Comparison of ENCODE assay signal across 10 cellular contexts in the genomic region with DNA sequence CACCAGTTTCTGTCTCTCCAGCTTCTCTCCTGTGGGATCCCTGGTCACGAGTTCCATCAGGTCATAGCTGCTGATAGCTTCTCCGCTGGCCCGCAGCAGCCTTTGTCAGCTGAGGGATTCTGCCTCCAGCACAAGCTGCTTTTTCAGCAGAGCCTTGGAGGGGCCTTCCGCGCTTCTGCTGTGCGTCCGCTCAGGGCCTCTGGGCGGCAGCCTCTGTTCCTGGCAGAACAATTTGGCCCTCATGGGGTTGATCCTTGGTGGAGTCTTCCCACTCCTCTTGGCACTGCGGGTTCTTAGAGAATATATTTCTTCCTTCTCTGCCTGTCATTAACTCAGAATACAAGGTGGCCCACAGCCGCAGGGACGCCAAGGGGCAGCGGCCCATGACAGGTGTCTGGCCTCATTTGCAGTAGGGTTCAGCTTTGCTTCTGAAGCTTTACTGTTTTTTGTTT.
DNase-seq lines count a peak whose midpoint lies in the region; ATAC-seq and TF ChIP-seq lines count a peak whose summit lies in the region.
"Had no signal": no experiment of that assay in that cellular context is flagged by ENCODE, and none has a peak within 500 bp of the region (broad histone marks: within the 10 kb centered on the region; RNA-seq: fewer than 3 reads in every experiment).

No MANE protein-coding gene starts in this region.

- ATAC-seq in gastroesophageal sphincter: peak; percentile 48
- ATAC-seq in omental fat pad (ENCODE audit: low FRiP score): no peak
- ATAC-seq in HG02759 (IDR thresholded peaks at IDR 0.05; ENCODE audit: unreplicated experiment): no peak

- POLR2A ChIA-PET in A673 (lab: Charles Lee; ENCODE audit: low non-redundant PET) (no interaction called here), RWPE1 (lab: Yijun Ruan, JAX; ENCODE audit: low non-redundant PET) (no interaction called here)

- intact Hi-C loops in A673 (cut with micrococcal nuclease; ENCODE audit: unreplicated experiment): loop anchor here (10.0 kb wide), 1 partner anchor 1379 kb away; no protein-coding TSS in a partner anchor

- H3K4me1 ChIP-seq in A673 (ENCODE audit: insufficient read depth, low read length, poor library complexity, severe bottlenecking): peaks cover 29% of the 10 kb centered on the region
- H3K4me1 ChIP-seq in gastroesophageal sphincter: peaks cover 2 to 52% (median 15%) of the 10 kb centered on the region in 3 donors

- peak; percentile 49 for DNase-seq in A673 (ENCODE audit: low spot score)
- DNase-seq in RWPE1 (ENCODE audit: low spot score): no peak
- DNase-seq in omental fat pad (ENCODE audit: low spot score): peak; percentile 22
- no peak for DNase-seq in SIG-M5 (lab: John Stamatoyannopoulos, UW)
- DNase-seq in NCI-H446 treated with DMSO at 0.1 percent for 48 hours (lab: John Stamatoyannopoulos, UW): no peak
- no peak for DNase-seq in T1000 (lab: John Stamatoyannopoulos, UW)
- DNase-seq: Calu3, left colon had no signal

- CTCF ChIA-PET in A673 (lab: Charles Lee) (interaction anchor here (0.5 to 0.8 kb wide), 3 partner anchors 61 to 118 kb away, joined by 3 to 5 read pairs (median 3); no protein-coding TSS in a partner anchor), RWPE1 (lab: Yijun Ruan, JAX) (interaction anchor here (0.6 kb wide), 1 partner anchor 79 kb away, joined by 3 read pairs; no protein-coding TSS in a partner anchor)

- TF ChIP-seq CTCF in A673 (conservative IDR thresholded peaks at IDR 0.05; ENCODE audit: low read depth, low read length) (peak; percentile 34; the same call in 1 of the 2 replicates), RWPE1 (conservative IDR thresholded peaks at IDR 0.05; ENCODE audit: low read depth) (no peak), gastroesophageal sphincter (IDR thresholded peaks at IDR 0.05) (peak in 3 of 4 experiments; percentile 15 to 25 (median 20)), omental fat pad (IDR thresholded peaks at IDR 0.05) (no peak)

- H3K4me3 ChIP-seq in A673 (ENCODE audit: low read depth, low read length, poor library complexity, severe bottlenecking) (peak overlapping the region; percentile 28), gastroesophageal sphincter (peak overlapping the region in 1 of 2 donors; percentile 42)

- no TSS peak for BruUV-seq in A673 (replicated peaks; lab: Mats Ljungman, UMichigan)

- H3K9me3 ChIP-seq in A673 (ENCODE audit: low read depth, low read length, poor library complexity, severe bottlenecking) (no peaks in the 10 kb centered on the region), gastroesophageal sphincter (no peaks in the 10 kb centered on the region)

- no peak for TF ChIP-seq POLR2A in gastroesophageal sphincter (IDR thresholded peaks at IDR 0.05)

- no peak for TF ChIP-seq EP300 in gastroesophageal sphincter (IDR thresholded peaks at IDR 0.05)

- 80% methylated on average over 7 of the region's 12 CpGs; no CpG with 5 or more reads in 1 of the 2 donors for WGBS in gastroesophageal sphincter (ENCODE audit: low coverage in 1 of 2), 2 donors

- H3K27me3 ChIP-seq in A673 (replicated peaks; ENCODE audit: insufficient read depth, low read depth, low read length, poor library complexity) (no peaks in the 10 kb centered on the region), gastroesophageal sphincter (no peaks in the 10 kb centered on the region)

- H3K36me3 ChIP-seq in A673 (ENCODE audit: insufficient read depth, low read length, poor library complexity, severe bottlenecking) (peaks cover 34% of the 10 kb centered on the region), gastroesophageal sphincter (peaks cover 0 to 51% of the 10 kb centered on the region in 2 donors)

- H3K27ac ChIP-seq in A673 (ENCODE audit: low read depth, low read length, poor library complexity, severe bottlenecking) (peak overlapping the region; percentile 57), RWPE1 (peak overlapping the region; percentile 84), gastroesophageal sphincter (peak overlapping the region; percentile 35 to 83 (median 80))

Comparison
In these comparisons a context has a peak if more than half of its experiments do, and no peak if none do; other contexts are left out.
1. DNase-seq: peak in A673 (single experiment) and omental fat pad (single experiment); none in RWPE1 (single experiment), SIG-M5 (single experiment), NCI-H446 treated with DMSO at 0.1 percent for 48 hours (single experiment) and T1000 (single experiment).
2. CTCF ChIP-seq: peak in A673 (single experiment) and gastroesophageal sphincter (3 of 4); none in RWPE1 (single experiment) and omental fat pad (0 of 3).
3. Peak in every context shown above with its lines, with median percentiles within 50 percentile points of each other: H3K27ac ChIP-seq.